Comparison of ENCODE assay signal across 18 cellular contexts in genomic region chr1:6519491-6519934, GRCh38. TPM values are rescaled to one million over a fixed set of nuclear protein-coding genes. Genes with fewer than 3 reads are reported as not detected.
DNase-seq lines count a peak whose midpoint lies in the region; ATAC-seq and TF ChIP-seq lines count a peak whose summit lies in the region.
"Had no signal": no experiment of that assay in that cellular context is flagged by ENCODE, and none has a peak within 500 bp of the region (broad histone marks: within the 10 kb centered on the region; RNA-seq: fewer than 3 reads in every experiment).

No MANE protein-coding gene starts in this region.

- no peaks in the 10 kb centered on the region for H3K27me3 ChIP-seq in BLaER1
- H3K27me3 ChIP-seq: gastroesophageal sphincter, pancreas had no signal

- H3K36me3 Mint-ChIP-seq in brain, result peaks cover 10% of the 10 kb centered on the region

- H3K4me2 ChIP-seq in BLaER1, result peak overlapping the region; percentile 77

- no peak overlapping the region for H3K27ac ChIP-seq in BLaER1
- H3K27ac ChIP-seq: gastroesophageal sphincter, pancreas had no signal

- peaks cover 3% of the 10 kb centered on the region for H3K27me3 Mint-ChIP-seq in brain
- H3K27me3 Mint-ChIP-seq: activated naive CD8-positive, alpha-beta T cell treated with anti-CD3 and anti-CD28 coated beads, Interleukin-2, amount 10 ng/mL, durations not matched to agents 7 days and 5 days; stimulated activated naive B cell treated with anti-CD40 and anti-IgM and Interleukin-4, amounts not matched to agents 10 μg/mL and 1 μg/mL and 100 μg/mL, for 72 hours had no signal

- peaks cover 22% of the 10 kb centered on the region for H3K36me3 ChIP-seq in BLaER1
- H3K36me3 ChIP-seq: pancreas had no signal

- peaks cover 36% of the 10 kb centered on the region; the same call in 1 of the 2 replicates for H4K20me1 ChIP-seq in BLaER1

- TF ChIP-seq CTCF in brain (conservative IDR thresholded peaks at IDR 0.05), result no peak

- H3K4me3 Mint-ChIP-seq in brain, result peak overlapping the region; percentile 43 to 73 (median 70)
- H3K4me3 Mint-ChIP-seq: activated naive CD8-positive, alpha-beta T cell treated with anti-CD3 and anti-CD28 coated beads, Interleukin-2, amount 10 ng/mL, durations not matched to agents 7 days and 5 days; stimulated activated naive B cell treated with anti-CD40 and anti-IgM and Interleukin-4, amounts not matched to agents 10 μg/mL and 1 μg/mL and 100 μg/mL, for 72 hours had no signal

- 0 out of 2 replicates have a peak overlapping the region, but pooled peaks have one; percentile 28 for H3K9ac ChIP-seq in BLaER1

- no peaks in the 10 kb centered on the region for H3K9me3 ChIP-seq in BLaER1
- H3K9me3 ChIP-seq: gastroesophageal sphincter, pancreas had no signal

- no peaks in the 10 kb centered on the region for H3K9me3 Mint-ChIP-seq in brain
- H3K9me3 Mint-ChIP-seq: activated naive CD8-positive, alpha-beta T cell treated with anti-CD3 and anti-CD28 coated beads, Interleukin-2, amount 10 ng/mL, durations not matched to agents 7 days and 5 days; stimulated activated naive B cell treated with anti-CD40 and anti-IgM and Interleukin-4, amounts not matched to agents 10 μg/mL and 1 μg/mL and 100 μg/mL, for 72 hours had no signal

- H3K27ac Mint-ChIP-seq in brain, result peak overlapping the region; percentile 91 to 98 (median 95)
- H3K27ac Mint-ChIP-seq: activated naive CD8-positive, alpha-beta T cell treated with anti-CD3 and anti-CD28 coated beads, Interleukin-2, amount 10 ng/mL, durations not matched to agents 7 days and 5 days; stimulated activated naive B cell treated with anti-CD40 and anti-IgM and Interleukin-4, amounts not matched to agents 10 μg/mL and 1 μg/mL and 100 μg/mL, for 72 hours had no signal

- no peak for ATAC-seq in GM18907 (IDR thresholded peaks at IDR 0.05; ENCODE audit: unreplicated experiment)
- ATAC-seq: stimulated activated naive B cell treated with anti-CD40 and anti-IgM and Interleukin-4, amounts not matched to agents 10 μg/mL and 1 μg/mL and 100 μg/mL, for 72 hours had no signal

- peaks cover 42% of the 10 kb centered on the region for H3K4me1 Mint-ChIP-seq in brain

- peak; percentile 88 for DNase-seq in NCI-H1092 (lab: John Stamatoyannopoulos, UW)
- peak; percentile 69 for DNase-seq in myocyte (ENCODE audit: low read depth)
- DNase-seq in NCI-H2029 (lab: John Stamatoyannopoulos, UW), result no peak
- no peak for DNase-seq in DMS53 treated with DMSO at 0.1 percent for 48 hours (lab: John Stamatoyannopoulos, UW; ENCODE audit: unreplicated experiment)
- no peak for DNase-seq in SIG-M5 treated with dmso at 0.1 percent for 504 hours (lab: John Stamatoyannopoulos, UW; ENCODE audit: unreplicated experiment)
- DNase-seq: activated naive CD8-positive, alpha-beta T cell treated with anti-CD3 and anti-CD28 coated beads, Interleukin-2, amount 10 ng/mL, durations not matched to agents 7 days and 5 days; AML-193; stimulated activated CD4-positive, alpha-beta T cell treated with anti-CD3 and anti-CD28 coated beads, Interleukin-4, amount 100 ng/mL, for 1 hour; stimulated activated naive B cell treated with anti-CD40 and anti-IgM and Interleukin-4, amounts not matched to agents 10 μg/mL and 1 μg/mL and 100 μg/mL, for 72 hours had no signal

- no peak overlapping the region for H3K4me3 ChIP-seq in BLaER1
- H3K4me3 ChIP-seq: gastroesophageal sphincter, pancreas had no signal

- H3K4me1 ChIP-seq in BLaER1, result peaks cover 21% of the 10 kb centered on the region
- H3K4me1 ChIP-seq: pancreas had no signal

RNA-seq across cellular contexts. Expression of gene PLEKHG5, which starts 28.0 kb away (rescaled TPM):
- polyA plus RNA-seq in brain (ENCODE audit: insufficient read depth, low read depth, low replicate concordance), result 28.0 TPM
- total RNA-seq in myocyte, result 52.4 and 88.3 TPM in 2 replicates
- 78.1 TPM for polyA plus RNA-seq in myocyte (2012)

RNA-seq across cellular contexts. Expression of gene NOL9, which starts 34.8 kb away (rescaled TPM):
- 5.0 TPM for polyA plus RNA-seq in brain (ENCODE audit: insufficient read depth, low read depth, low replicate concordance)
- 22.8 and 25.4 TPM in 2 replicates for total RNA-seq in myocyte
- 9.4 TPM for polyA plus RNA-seq in myocyte (2012)

RNA-seq across cellular contexts. Expression of gene TAS1R1, which starts 35.6 kb away (rescaled TPM):
- polyA plus RNA-seq in brain (ENCODE audit: insufficient read depth, low read depth, low replicate concordance), result not detected
- 7.5 and 8.0 TPM in 2 replicates for total RNA-seq in myocyte
- 4.8 TPM for polyA plus RNA-seq in myocyte (2012)
- total RNA-seq: activated CD8-positive, alpha-beta memory T cell treated with anti-CD3 and anti-CD28 coated beads for 36 hours; activated naive CD8-positive, alpha-beta T cell treated with anti-CD3 and anti-CD28 coated beads, Interleukin-2, amount 10 ng/mL, durations not matched to agents 7 days and 5 days; dermis microvascular lymphatic vessel endothelial cell; G401; gastroesophageal sphincter; liver; pancreas had no signal
- polyA plus RNA-seq: liver, pancreas had no signal

RNA-seq across cellular contexts. Expression of gene TNFRSF25, which starts 53.5 kb away (rescaled TPM):
- 6.4 TPM for polyA plus RNA-seq in brain (ENCODE audit: insufficient read depth, low read depth, low replicate concordance)
- 24.4 and 38.2 TPM in 2 replicates for total RNA-seq in myocyte
- polyA plus RNA-seq in myocyte (2012), result 38.4 TPM

Comparison
In these comparisons a context has a peak if more than half of its experiments do, and no peak if none do; other contexts are left out.
1. DNase-seq: peak in NCI-H1092 (single experiment) and myocyte (single experiment); none in NCI-H2029 (single experiment), DMS53 treated with DMSO at 0.1 percent for 48 hours (single experiment) and SIG-M5 treated with dmso at 0.1 percent for 504 hours (single experiment).